In the genomic region with DNA sequence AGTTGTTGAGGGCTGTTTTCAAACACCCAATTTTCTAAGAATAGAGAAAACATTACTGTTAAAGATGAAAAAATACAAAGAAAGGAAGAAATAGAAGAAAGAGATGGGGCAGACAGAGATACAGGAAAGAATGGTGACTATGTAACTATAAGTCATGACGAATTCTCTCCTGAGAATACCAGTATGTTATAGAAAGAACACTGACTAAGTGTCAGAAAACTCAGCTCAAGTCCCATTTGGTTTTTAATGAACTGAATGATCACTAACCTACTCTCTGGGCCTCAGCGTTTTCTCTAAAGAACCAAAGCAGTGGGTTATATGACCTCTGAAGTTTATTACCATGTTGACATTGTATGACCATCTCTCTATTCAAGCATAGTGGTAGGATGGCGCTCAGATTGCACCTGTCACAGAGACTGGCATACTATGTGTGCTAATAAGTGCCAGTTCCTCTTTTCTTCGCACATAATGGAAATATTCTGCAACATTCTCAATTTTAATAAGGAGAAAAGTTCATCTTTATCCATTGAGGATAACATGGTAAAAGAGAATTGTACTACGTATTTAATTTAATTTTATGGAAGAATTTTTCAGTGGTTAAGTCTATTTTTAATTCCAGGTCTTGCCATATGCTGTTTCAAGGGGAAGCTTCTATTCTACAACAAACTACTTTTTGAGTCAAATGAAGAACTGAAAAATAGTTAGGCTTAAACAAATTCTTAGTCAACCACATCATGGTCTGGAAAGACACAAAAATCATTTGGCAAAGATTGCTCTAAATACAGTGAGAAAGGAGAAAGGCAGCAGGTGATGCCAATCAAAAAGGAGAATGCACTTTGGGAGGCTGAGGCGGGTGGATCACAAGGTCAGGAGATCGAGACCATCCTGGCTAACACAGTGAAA, we compare ENCODE assay signal across 10 cellular contexts. TPM values are rescaled to one million over a fixed set of nuclear protein-coding genes. Genes with fewer than 3 reads are reported as not detected.
DNase-seq lines count a peak whose midpoint lies in the region; ATAC-seq and TF ChIP-seq lines count a peak whose summit lies in the region.
"Had no signal": no experiment of that assay in that cellular context is flagged by ENCODE, and none has a peak within 500 bp of the region (broad histone marks: within the 10 kb centered on the region; RNA-seq: fewer than 3 reads in every experiment).

No MANE protein-coding gene starts in this region.

- no peaks in the 10 kb centered on the region for H3K79me1 ChIP-seq in neuronal stem cell (ENCODE audit: low read depth, low read length)

- H4K8ac ChIP-seq in neuronal stem cell (ENCODE audit: low read depth, low read length) = no peak overlapping the region

- no peak for TF ChIP-seq POLR2A in spleen (IDR thresholded peaks at IDR 0.05)

- TF ChIP-seq CTCF in spleen (IDR thresholded peaks at IDR 0.05 in 8 of 11, conservative IDR thresholded peaks at IDR 0.05 in 3 of 11) = no peak

- peak overlapping the region in 5 of 8 donors; percentile 12 to 44 (median 37) for H3K27ac ChIP-seq in spleen
- H3K27ac ChIP-seq in neuronal stem cell (replicated peaks; ENCODE audit: low read length) = no peak overlapping the region
- H3K27ac ChIP-seq: gastroesophageal sphincter had no signal

- intact Hi-C loops in spleen (cut with DNase I; ENCODE audit: low total_unique reads) = loop anchor here (5.0 kb wide), 1 partner anchor 277 kb away; no protein-coding TSS in a partner anchor

- H3K9me3 Mint-ChIP-seq in activated CD4-positive, alpha-beta T cell treated with anti-CD3 and anti-CD28 coated beads, Interleukin-2, amount 10 ng/mL, durations not matched to agents 7 days and 5 days = peaks cover 9% of the 10 kb centered on the region

- H3K18ac ChIP-seq in neuronal stem cell (ENCODE audit: low read length) = no peak overlapping the region

- 65 to 74% (median 68%) methylated on average over 7 of the region's 7 CpGs for WGBS in spleen, 5 donors
- WGBS in neuronal stem cell (ENCODE audit: extremely low coverage in 2 of 2, insufficient read length in 2 of 2, insufficient replicate concordance in 1 of 2), 2 donors = no CpG with 5 or more reads among the region's 7 CpGs

- peak overlapping the region in 1 of 8 donors; percentile 12 for H3K4me3 ChIP-seq in spleen
- H3K4me3 ChIP-seq in neuronal stem cell (ENCODE audit: low read length in 2 of 2) = no peak overlapping the region

- no peak overlapping the region for H3K4me2 ChIP-seq in neuronal stem cell (ENCODE audit: insufficient read depth, low read length, poor library complexity, severe bottlenecking)

- CTCF ChIA-PET in activated CD4-positive, alpha-beta T cell treated with anti-CD3 and anti-CD28 coated beads, Interleukin-2, amount 10 ng/mL, durations not matched to agents 7 days and 5 days (lab: Charles Lee) = interaction anchor here (0.6 to 2.2 kb wide), 14 partner anchors 8 to 566 kb away, joined by 3 to 8 read pairs (median 3); a partner anchor contains a TSS

- no peak overlapping the region for H4K91ac ChIP-seq in neuronal stem cell (ENCODE audit: low read depth, low read length, poor library complexity)

- H3K27me3 ChIP-seq in spleen (replicated peaks in 1 of 7) (no peaks in the 10 kb centered on the region), neuronal stem cell (ENCODE audit: control insufficient read depth in 3 of 3, insufficient read depth in 3 of 3, low read depth in 1 of 3, low read length in 3 of 3) (peaks cover 0 to 8% (median 0%) of the 10 kb centered on the region in 3 experiments)
- H3K27me3 ChIP-seq: gastroesophageal sphincter had no signal

- H3K27ac Mint-ChIP-seq in activated CD4-positive, alpha-beta T cell treated with anti-CD3 and anti-CD28 coated beads, Interleukin-2, amount 10 ng/mL, durations not matched to agents 7 days and 5 days = peak overlapping the region; percentile 26

- H3K4me1 ChIP-seq in spleen = peaks cover 0 to 31% (median 14%) of the 10 kb centered on the region in 6 donors
- peaks cover 0 to 1% of the 10 kb centered on the region in 2 donors for H3K4me1 ChIP-seq in neuronal stem cell (ENCODE audit: control insufficient read depth in 2 of 2, insufficient read depth in 1 of 2, low read depth in 1 of 2, low read length in 2 of 2)

- no peak overlapping the region for H2BK15ac ChIP-seq in neuronal stem cell (ENCODE audit: low read length)

- H2AK5ac ChIP-seq in neuronal stem cell (ENCODE audit: low read depth, low read length) = no peak overlapping the region

- no peak overlapping the region for H2BK5ac ChIP-seq in neuronal stem cell (ENCODE audit: low read length)

- H2BK12ac ChIP-seq in neuronal stem cell (ENCODE audit: low read length) = no peak overlapping the region

- peaks cover 2% of the 10 kb centered on the region for H3K27me3 Mint-ChIP-seq in activated CD4-positive, alpha-beta T cell treated with anti-CD3 and anti-CD28 coated beads, Interleukin-2, amount 10 ng/mL, durations not matched to agents 7 days and 5 days

- no peak for DNase-seq in activated CD4-positive, alpha-beta T cell treated with anti-CD3 and anti-CD28 coated beads, Interleukin-2, amount 10 ng/mL, durations not matched to agents 7 days and 5 days
- no peak for DNase-seq in activated CD4-positive, alpha-beta T cell treated with anti-CD3 and anti-CD28 coated beads, Interleukin-2, amount 50 U/mL, for 4 hours
- DNase-seq in spleen (no peak), neuronal stem cell (ENCODE audit: low spot score) (no peak), 8988T (no peak), UCSD-AML1 (lab: John Stamatoyannopoulos, UW; ENCODE audit: unreplicated experiment) (no peak)
- DNase-seq: NCI-H1105 treated with DMSO at 0.1 percent for 48 hours had no signal

- H3K9me3 ChIP-seq in spleen = peaks cover 0 to 6% (median 1%) of the 10 kb centered on the region in 8 donors
- no peaks in the 10 kb centered on the region for H3K9me3 ChIP-seq in neuronal stem cell (replicated peaks in 1 of 2; ENCODE audit: control insufficient read depth in 2 of 2, insufficient read depth in 1 of 2, low read depth in 1 of 2, low read length in 2 of 2)
- H3K9me3 ChIP-seq: gastroesophageal sphincter had no signal

- peaks cover 30% of the 10 kb centered on the region for H3K4me1 Mint-ChIP-seq in activated CD4-positive, alpha-beta T cell treated with anti-CD3 and anti-CD28 coated beads, Interleukin-2, amount 10 ng/mL, durations not matched to agents 7 days and 5 days

- H3K36me3 Mint-ChIP-seq in activated CD4-positive, alpha-beta T cell treated with anti-CD3 and anti-CD28 coated beads, Interleukin-2, amount 10 ng/mL, durations not matched to agents 7 days and 5 days (ENCODE audit: low read depth) = no peaks in the 10 kb centered on the region

- no peak overlapping the region for H3K4me3 Mint-ChIP-seq in activated CD4-positive, alpha-beta T cell treated with anti-CD3 and anti-CD28 coated beads, Interleukin-2, amount 10 ng/mL, durations not matched to agents 7 days and 5 days

- no peak overlapping the region for H3K4ac ChIP-seq in neuronal stem cell (ENCODE audit: low read length)

- H3K36me3 ChIP-seq in spleen = no peaks in the 10 kb centered on the region
- H3K36me3 ChIP-seq in neuronal stem cell (replicated peaks in 1 of 2; ENCODE audit: control insufficient read depth in 2 of 2, insufficient read depth in 2 of 2, low read length in 2 of 2) = peaks cover 0 to 2% of the 10 kb centered on the region in 2 donors
- H3K36me3 ChIP-seq: gastroesophageal sphincter had no signal

- no peak overlapping the region for H2BK120ac ChIP-seq in neuronal stem cell (ENCODE audit: low read depth, low read length)

- ATAC-seq in GM21825 (IDR thresholded peaks at IDR 0.05; ENCODE audit: unreplicated experiment) = peak; percentile 71
- peak; percentile 71 for ATAC-seq in HG03460 (IDR thresholded peaks at IDR 0.05; ENCODE audit: unreplicated experiment)

- H3K9ac ChIP-seq in neuronal stem cell (ENCODE audit: low read depth, low read length, poor library complexity) = no peak overlapping the region

- no peak overlapping the region for H2AFZ ChIP-seq in neuronal stem cell (ENCODE audit: low read length)

- H3K14ac ChIP-seq in neuronal stem cell (ENCODE audit: low read length) = no peak overlapping the region

- H3K23ac ChIP-seq in neuronal stem cell (ENCODE audit: low read depth, low read length, poor library complexity) = no peak overlapping the region

- POLR2A ChIA-PET in activated CD4-positive, alpha-beta T cell treated with anti-CD3 and anti-CD28 coated beads, Interleukin-2, amount 10 ng/mL, durations not matched to agents 7 days and 5 days (lab: Charles Lee) = no interaction called here

RNA-seq across cellular contexts. Expression of a gene that starts 25.0 kb away (rescaled TPM):
- 10 to 100 TPM; 46.3 to 50.3 TPM for total RNA-seq in activated CD4-positive, alpha-beta T cell treated with anti-CD3 and anti-CD28 coated beads, Interleukin-2, amount 10 ng/mL, durations not matched to agents 7 days and 5 days
- 10 to 100 TPM; 25.8 to 48.1 (median 34.0) TPM for total RNA-seq in spleen
- 10 to 100 TPM; 24.3 to 26.8 (median 25.0) TPM for polyA plus RNA-seq in spleen
- 27.9 TPM for polyA plus RNA-seq in neuronal stem cell (2013, experiment 1 of 2)
- polyA plus RNA-seq in neuronal stem cell (2013, experiment 2 of 2) = 28.0 TPM
